In the genomic region with DNA sequence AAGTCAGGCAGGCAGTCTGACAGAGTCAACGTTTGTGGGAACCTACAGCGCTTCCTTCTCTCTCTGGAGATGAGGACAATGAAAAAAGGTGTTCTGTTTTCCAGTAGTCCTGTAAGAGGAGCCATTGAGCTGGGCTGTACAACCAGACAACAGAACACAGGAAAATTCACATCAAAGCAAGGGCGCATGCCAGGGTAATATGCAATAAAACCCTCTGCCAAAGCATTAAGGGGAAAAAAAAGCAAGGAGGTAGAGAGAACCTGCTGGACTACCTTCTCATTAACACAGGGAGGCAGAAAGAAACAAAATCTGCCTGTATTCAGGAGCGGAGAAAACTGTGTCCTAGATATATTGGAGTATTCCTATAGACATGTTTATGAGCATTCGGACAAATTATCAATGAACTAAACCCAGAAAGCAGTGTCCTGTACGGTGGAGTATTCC, we compare ENCODE assay signal across 8 cellular contexts. TPM values are rescaled to one million over a fixed set of nuclear protein-coding genes. Genes with fewer than 3 reads are reported as not detected.
A peak's percentile ranks its signal among the peaks of the same experiment; 100 is the strongest.
DNase-seq lines count a peak whose midpoint lies in the region; ATAC-seq, FAIRE-seq and TF ChIP-seq lines count a peak whose summit lies in the region.

No MANE protein-coding gene starts in this region.

- H3K4me1 ChIP-seq in KMS-11 (ENCODE audit: low read depth, poor library complexity, severe bottlenecking) (peaks cover 10% of the 10 kb centered on the region), kidney (ENCODE audit: control insufficient read depth in 1 of 2, insufficient read depth in 1 of 2, low read depth in 1 of 2, low read length in 2 of 2) (peaks cover 9 to 17% of the 10 kb centered on the region in 2 donors)

- H3K9ac ChIP-seq in KMS-11 (no peak overlapping the region), kidney (ENCODE audit: low read length in 2 of 2) (peak overlapping the region in 1 of 2 donors; percentile 73)

- CTCF ChIA-PET in activated CD4-positive, alpha-beta T cell treated with anti-CD3 and anti-CD28 coated beads for 36 hours (lab: Charles Lee): interaction anchor here (0.6 to 2.0 kb wide), 2 partner anchors 70 to 792 kb away, joined by 3 to 16 read pairs; no protein-coding TSS in a partner anchor

- no peak for FAIRE-seq in kidney (lab: Jason Lieb, UNC)

- peak overlapping the region; percentile 60; the same call in 1 of the 2 replicates for H3K4me2 ChIP-seq in KMS-11

- H3K36me3 Mint-ChIP-seq in activated CD4-positive, alpha-beta T cell treated with anti-CD3 and anti-CD28 coated beads for 36 hours (ENCODE audit: low read depth): peaks cover 4% of the 10 kb centered on the region
- peaks cover 5% of the 10 kb centered on the region for H3K36me3 Mint-ChIP-seq in stimulated activated memory B cell treated with anti-CD40 and anti-IgM and Interleukin-4, amounts not matched to agents 10 μg/mL and 1 μg/mL and 100 μg/mL, for 72 hours

- POLR2A ChIA-PET in activated CD4-positive, alpha-beta T cell treated with anti-CD3 and anti-CD28 coated beads for 36 hours (lab: Charles Lee): no interaction called here

- peaks cover 2% of the 10 kb centered on the region for H3K27me3 Mint-ChIP-seq in activated CD4-positive, alpha-beta T cell treated with anti-CD3 and anti-CD28 coated beads for 36 hours
- peaks cover under 1% of the 10 kb centered on the region for H3K27me3 Mint-ChIP-seq in stimulated activated memory B cell treated with anti-CD40 and anti-IgM and Interleukin-4, amounts not matched to agents 10 μg/mL and 1 μg/mL and 100 μg/mL, for 72 hours

- H3K36me3 ChIP-seq in KMS-11 (ENCODE audit: insufficient read depth): no peaks in the 10 kb centered on the region
- no peaks in the 10 kb centered on the region for H3K36me3 ChIP-seq in kidney (ENCODE audit: control insufficient read depth in 1 of 2, insufficient read depth in 2 of 2, low read length in 2 of 2)

- no peaks in the 10 kb centered on the region for H3K9me3 Mint-ChIP-seq in activated CD4-positive, alpha-beta T cell treated with anti-CD3 and anti-CD28 coated beads for 36 hours (ENCODE audit: low read depth)
- no peaks in the 10 kb centered on the region for H3K9me3 Mint-ChIP-seq in stimulated activated memory B cell treated with anti-CD40 and anti-IgM and Interleukin-4, amounts not matched to agents 10 μg/mL and 1 μg/mL and 100 μg/mL, for 72 hours

- H2AFZ ChIP-seq in KMS-11 (ENCODE audit: low read depth): no peak overlapping the region

- H3K79me2 ChIP-seq in KMS-11 (ENCODE audit: insufficient read depth, low read depth): no peaks in the 10 kb centered on the region

- peaks cover 37% of the 10 kb centered on the region for H3K4me1 Mint-ChIP-seq in activated CD4-positive, alpha-beta T cell treated with anti-CD3 and anti-CD28 coated beads for 36 hours
- peaks cover 33% of the 10 kb centered on the region for H3K4me1 Mint-ChIP-seq in stimulated activated memory B cell treated with anti-CD40 and anti-IgM and Interleukin-4, amounts not matched to agents 10 μg/mL and 1 μg/mL and 100 μg/mL, for 72 hours

- H3K27ac ChIP-seq in KMS-11: no peak overlapping the region
- peak overlapping the region; percentile 74 to 83 for H3K27ac ChIP-seq in kidney (ENCODE audit: low read depth in 2 of 2, low read length in 2 of 2)

- intact Hi-C loops in activated CD4-positive, alpha-beta T cell treated with anti-CD3 and anti-CD28 coated beads for 36 hours (cut with DNase I, micrococcal nuclease): loop anchor here (1.0 to 5.0 kb wide), 3 partner anchors 25 to 107 kb away; no protein-coding TSS in a partner anchor
- intact Hi-C loops in kidney (cut with DNase I): loop anchor here (10.0 kb wide), 1 partner anchor 61 kb away; no protein-coding TSS in a partner anchor

- H3K9me3 ChIP-seq in kidney (ENCODE audit: control insufficient read depth in 1 of 2, low read length in 2 of 2): no peaks in the 10 kb centered on the region

- no peaks in the 10 kb centered on the region for H4K20me1 ChIP-seq in KMS-11 (ENCODE audit: insufficient read depth)

- H3K4me3 Mint-ChIP-seq in activated CD4-positive, alpha-beta T cell treated with anti-CD3 and anti-CD28 coated beads for 36 hours: peak overlapping the region; percentile 92
- H3K4me3 Mint-ChIP-seq in stimulated activated memory B cell treated with anti-CD40 and anti-IgM and Interleukin-4, amounts not matched to agents 10 μg/mL and 1 μg/mL and 100 μg/mL, for 72 hours: peak overlapping the region; percentile 38

- TF ChIP-seq CTCF in KMS-11 (conservative IDR thresholded peaks at IDR 0.05; ENCODE audit: low read depth, low read length) (no peak; the same call in 1 of the 2 replicates), cardiac fibroblast (IDR thresholded peaks at IDR 0.05; ENCODE audit: low read depth, low read length) (peak; percentile 75), kidney (IDR thresholded peaks at IDR 0.05; ENCODE audit: borderline replicate concordance, extremely low read depth, insufficient read depth) (peak; percentile 72)

- H3K27me3 ChIP-seq in KMS-11 (ENCODE audit: insufficient read depth, low read depth): no peaks in the 10 kb centered on the region

- ATAC-seq in activated CD4-positive, alpha-beta T cell treated with anti-CD3 and anti-CD28 coated beads for 36 hours: peak; percentile 28
- ATAC-seq in stimulated activated memory B cell treated with anti-CD40 and anti-IgM and Interleukin-4, amounts not matched to agents 10 μg/mL and 1 μg/mL and 100 μg/mL, for 72 hours: no peak

- peak; percentile 44 for DNase-seq in activated CD4-positive, alpha-beta T cell treated with anti-CD3 and anti-CD28 coated beads for 36 hours
- DNase-seq in activated CD4-positive, alpha-beta T cell treated with anti-CD3 and anti-CD28 coated beads for 1 hour: no peak
- DNase-seq in OCI-M1 (lab: John Stamatoyannopoulos, UW) (peak; percentile 92), cardiac fibroblast (ENCODE audit: low read depth in 2 of 2) (peak; percentile 89 to 90), kidney (no peak), iPS-NIHi7 (ENCODE audit: extremely low spot score) (no peak)

- H3K27ac Mint-ChIP-seq in activated CD4-positive, alpha-beta T cell treated with anti-CD3 and anti-CD28 coated beads for 36 hours: peak overlapping the region; percentile 83
- peak overlapping the region; percentile 84 for H3K27ac Mint-ChIP-seq in stimulated activated memory B cell treated with anti-CD40 and anti-IgM and Interleukin-4, amounts not matched to agents 10 μg/mL and 1 μg/mL and 100 μg/mL, for 72 hours

- H3K4me3 ChIP-seq in KMS-11 (IDR thresholded peaks at IDR 0.05; ENCODE audit: insufficient read depth, low read depth, low read length) (no peak overlapping the region), cardiac fibroblast (replicated peaks in 1 of 2; ENCODE audit: low read depth in 2 of 2, low read length in 2 of 2) (peak overlapping the region; percentile 89 to 98), kidney (ENCODE audit: low read length in 2 of 2) (peak overlapping the region; percentile 61 to 76)

RNA-seq across cellular contexts. Expression of a gene that starts 1.3 kb away (rescaled TPM):
- 10 to 100 TPM; 11.6 to 14.8 TPM for total RNA-seq in activated CD4-positive, alpha-beta T cell treated with anti-CD3 and anti-CD28 coated beads for 36 hours
- total RNA-seq in kidney: 30.9 TPM
- polyA plus RNA-seq in kidney (ENCODE audit: insufficient read depth, low read depth, low replicate concordance): 4.5 TPM

Comparison
In these comparisons a context has a peak if more than half of its experiments do, and no peak if none do; other contexts are left out.
1. DNase-seq: peak in activated CD4-positive, alpha-beta T cell treated with anti-CD3 and anti-CD28 coated beads for 36 hours (single experiment), OCI-M1 (single experiment) and cardiac fibroblast (2 of 2); none in activated CD4-positive, alpha-beta T cell treated with anti-CD3 and anti-CD28 coated beads for 1 hour (single experiment), kidney (single experiment) and iPS-NIHi7 (single experiment).